ENCODE assay signal across 34 cellular contexts in the genomic region with DNA sequence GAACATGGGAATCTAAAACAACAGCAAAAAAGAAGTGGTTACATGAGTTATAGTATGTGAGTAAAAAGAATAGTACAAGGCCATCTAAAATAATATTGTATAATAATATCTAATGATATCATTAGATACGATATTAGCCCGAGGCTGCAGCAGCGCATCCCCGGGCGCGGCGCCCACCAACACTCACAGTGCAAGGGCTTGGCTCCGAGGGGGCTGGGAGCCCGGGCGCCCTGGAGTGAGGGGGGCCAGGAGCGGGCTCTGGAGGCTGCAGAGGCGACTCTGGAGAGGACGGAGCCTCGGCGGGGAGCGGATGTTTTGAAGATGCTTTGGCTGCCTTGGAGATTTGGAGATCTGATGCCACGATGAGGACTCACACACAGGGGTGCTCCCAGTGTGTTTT.
"Had no signal": no experiment of that assay in that cellular context is flagged by ENCODE, and none has a peak within 500 bp of the region (broad histone marks: within the 10 kb centered on the region; RNA-seq: fewer than 3 reads in every experiment).

No MANE protein-coding gene starts in this region.

- H3K4me2 ChIP-seq: KMS-11 had no signal

- H3K27ac ChIP-seq: KMS-11 had no signal

- DNase-seq: Karpas-422, Kasumi-1, KBM-7, KG1, MG63, MM.1S, MV-4-11, NCI-H1048, NCI-H1092, NCI-H1092 treated with DMSO at 0.1 percent for 48 hours, NCI-H1105, NCI-H1105 treated with DMSO at 0.1 percent for 48 hours, NCI-H1417, NCI-H1417 treated with DMSO at 0.1 percent for 48 hours, NCI-H1436, NCI-H1436 treated with DMSO at 0.1 percent for 48 hours, NCI-H146, NCI-H1694, NCI-H1694 treated with DMSO at 0.1 percent for 48 hours, NCI-H187, NCI-H187 treated with DMSO at 0.1 percent for 48 hours, NCI-H1930, NCI-H2029, NCI-H2029 treated with DMSO at 0.1 percent for 48 hours, NCI-H2081, NCI-H2081 treated with DMSO at 0.1 percent for 48 hours, NCI-H2107, NCI-H2171, NCI-H2171 treated with DMSO at 0.1 percent for 48 hours, NCI-H2227 treated with DMSO at 0.1 percent for 48 hours, NCI-H226, NCI-H345, NCI-H446 had no signal

- H3K9ac ChIP-seq: KMS-11 had no signal

- H3K27me3 ChIP-seq: MG63 had no signal

- H3K4me3 ChIP-seq: MG63 had no signal

- H3K9me3 ChIP-seq: MG63 had no signal

- H3K36me3 ChIP-seq: MG63 had no signal
